In genomic region chr17:1965556-1966273, GRCh38 we compare ENCODE assay signal across 16 cellular contexts. TPM values are rescaled to one million over a fixed set of nuclear protein-coding genes. Genes with fewer than 3 reads are reported as not detected.
A peak's percentile ranks its signal among the peaks of the same experiment; 100 is the strongest.
DNase-seq lines count a peak whose midpoint lies in the region; ATAC-seq and TF ChIP-seq lines count a peak whose summit lies in the region.
"Had no signal": no experiment of that assay in that cellular context is flagged by ENCODE, and none has a peak within 500 bp of the region (broad histone marks: within the 10 kb centered on the region; RNA-seq: fewer than 3 reads in every experiment).

No MANE protein-coding gene starts in this region.

- POLR2A ChIA-PET in GM10248 (lab: Yijun Ruan, JAX) = no interaction called here

- DNase-seq in cardiac muscle cell (ENCODE audit: low read depth in 1 of 2, low spot score in 1 of 2) = no peak
- DNase-seq in heart right ventricle = no peak
- no peak for DNase-seq in NT2/D1 (ENCODE audit: low read depth, low spot score)
- no peak for DNase-seq in mesendoderm
- no peak for DNase-seq in stimulated activated CD4-positive, alpha-beta T cell treated with anti-CD3 and anti-CD28 coated beads, Interleukin-4, amount 100 ng/mL, for 24 hours
- DNase-seq in GM10248 (ENCODE audit: extremely low spot score) = no peak
- DNase-seq in NCI-H1417 treated with DMSO at 0.1 percent for 48 hours (lab: John Stamatoyannopoulos, UW) = no peak
- DNase-seq: activated CD4-positive, alpha-beta memory T cell treated with anti-CD3 and anti-CD28 coated beads, Interleukin-2, amount 10 ng/mL, durations not matched to agents 7 days and 5 days; central memory CD4-positive, alpha-beta T cell; left colon; NCI-H2029 treated with DMSO at 0.1 percent for 48 hours; psoas muscle; stimulated activated CD4-positive, alpha-beta T cell treated with anti-CD3 and anti-CD28 coated beads, Interleukin-12 subunit alpha, Interleukin-12 subunit beta, amount 100 ng/mL, for 4 hours; stimulated activated naive CD8-positive, alpha-beta T cell treated with anti-CD3 and anti-CD28 coated beads, Interleukin-15, Interleukin-2, amounts not matched to agents 100 U/mL and 50 U/mL, for 24 hours; SW 1271 had no signal

- CTCF ChIA-PET in GM10248 (lab: Yijun Ruan, JAX) = interaction anchor here (0.8 kb wide), 1 partner anchor 15 kb away, joined by 3 read pairs; no protein-coding TSS in a partner anchor

- no peak for TF ChIP-seq CTCF in cardiac muscle cell (IDR thresholded peaks at IDR 0.05; ENCODE audit: low read depth, low read length)
- TF ChIP-seq CTCF in heart right ventricle (IDR thresholded peaks at IDR 0.05) = no peak
- TF ChIP-seq CTCF in GM10248 (IDR thresholded peaks at IDR 0.05; ENCODE audit: control extremely low read depth, extremely low read depth, low read depth, missing control alignments) = no peak

- H3K4me1 ChIP-seq in cardiac muscle cell (ENCODE audit: low read depth) (peaks cover 65% of the 10 kb centered on the region), heart right ventricle (peaks cover 0 to 26% (median 0%) of the 10 kb centered on the region in 9 donors), NT2/D1 (ENCODE audit: insufficient read depth, insufficient read length) (peaks cover 30% of the 10 kb centered on the region), mesendoderm (ENCODE audit: control insufficient read depth, low read depth, low read length) (peaks cover 2% of the 10 kb centered on the region)

- ATAC-seq in heart right ventricle = no peak
- ATAC-seq in HG03108 (IDR thresholded peaks at IDR 0.05; ENCODE audit: unreplicated experiment) = no peak
- ATAC-seq: left colon; psoas muscle; stimulated activated naive CD8-positive, alpha-beta T cell treated with anti-CD3 and anti-CD28 coated beads, Interleukin-15, Interleukin-2, amounts not matched to agents 100 U/mL and 50 U/mL, for 24 hours had no signal

- WGBS in heart right ventricle, 2 donors = 76 to 80% methylated on average over 21 of the region's 21 CpGs
- no CpG with 5 or more reads among the region's 21 CpGs for WGBS in mesendoderm (ENCODE audit: extremely low coverage, insufficient coverage, low lambda C conversion rate)

- H3K36me3 ChIP-seq in cardiac muscle cell (no peaks in the 10 kb centered on the region), heart right ventricle (no peaks in the 10 kb centered on the region), NT2/D1 (ENCODE audit: insufficient read depth, insufficient read length, low read length) (no peaks in the 10 kb centered on the region), mesendoderm (ENCODE audit: control insufficient read depth, insufficient read depth, low read length) (no peaks in the 10 kb centered on the region)

- H3K23ac ChIP-seq in mesendoderm (ENCODE audit: low read length) = no peak overlapping the region

- H3K9me3 ChIP-seq in cardiac muscle cell (ENCODE audit: low read depth) (no peaks in the 10 kb centered on the region), heart right ventricle (no peaks in the 10 kb centered on the region), NT2/D1 (ENCODE audit: insufficient read depth, low read length) (peaks cover 6% of the 10 kb centered on the region; the same call in 1 of the 2 replicates)

- no peak overlapping the region for H2BK15ac ChIP-seq in mesendoderm (replicated peaks; ENCODE audit: low read depth)

- H3K56ac ChIP-seq in mesendoderm (ENCODE audit: low read length) = no peak overlapping the region

- H3K27ac ChIP-seq in cardiac muscle cell (peak overlapping the region; percentile 96), heart right ventricle (no peak overlapping the region), mesendoderm (ENCODE audit: low read depth, low read length) (peak overlapping the region; percentile 3)
- H3K27ac ChIP-seq: psoas muscle had no signal

- H2BK5ac ChIP-seq in mesendoderm (ENCODE audit: low read length) = no peak overlapping the region

- intact Hi-C loops in heart right ventricle (cut with DNase I) = no loop called here

- H4K8ac ChIP-seq in mesendoderm (ENCODE audit: low read depth, low read length) = no peak overlapping the region

- H3K79me1 ChIP-seq in mesendoderm (ENCODE audit: low read length) = no peaks in the 10 kb centered on the region

- no peak overlapping the region for H2BK120ac ChIP-seq in mesendoderm (ENCODE audit: low read depth, low read length)

- H3K9ac ChIP-seq in NT2/D1 (ENCODE audit: insufficient read length, low read depth) = peak overlapping the region; percentile 16
- H3K9ac ChIP-seq in mesendoderm (ENCODE audit: low read length) = no peak overlapping the region

- no peak overlapping the region for H3K18ac ChIP-seq in mesendoderm (ENCODE audit: low read length)

- no peak overlapping the region for H2AK5ac ChIP-seq in mesendoderm (ENCODE audit: low read length)

- no peak overlapping the region for H3K4ac ChIP-seq in mesendoderm (ENCODE audit: low read depth, low read length)

- no peak overlapping the region for H4K5ac ChIP-seq in mesendoderm (ENCODE audit: low read length)

- no peaks in the 10 kb centered on the region for H3K79me2 ChIP-seq in mesendoderm (ENCODE audit: control insufficient read depth, insufficient read depth, low read length)

- H3K27me3 ChIP-seq in cardiac muscle cell (no peaks in the 10 kb centered on the region), heart right ventricle (peaks cover 0 to 4% (median 0%) of the 10 kb centered on the region in 7 donors), NT2/D1 (ENCODE audit: insufficient read depth, insufficient read length) (no peaks in the 10 kb centered on the region), mesendoderm (ENCODE audit: insufficient read depth, low read length, poor library complexity) (no peaks in the 10 kb centered on the region)

- no peak overlapping the region for H3K4me2 ChIP-seq in mesendoderm (ENCODE audit: low read length)

- no peak overlapping the region for H3K4me3 ChIP-seq in cardiac muscle cell
- no peak overlapping the region for H3K4me3 ChIP-seq in heart right ventricle
- H3K4me3 ChIP-seq in NT2/D1 (ENCODE audit: insufficient read length, low read depth) = no peak overlapping the region
- H3K4me3 ChIP-seq in mesendoderm (ENCODE audit: low read length) = no peak overlapping the region
- H3K4me3 ChIP-seq: psoas muscle had no signal

RNA-seq across cellular contexts. Expression of gene RTN4RL1, which starts 59.4 kb away (rescaled TPM):
- 34.3 and 45.4 TPM in 2 replicates for total RNA-seq in cardiac muscle cell
- polyA plus RNA-seq in cardiac muscle cell = 32.2 and 46.2 TPM in 2 replicates
- 1 to 10 TPM in 9 of 10 donors, under 1 TPM in 1; 0.81 to 6.3 (median 2.5) TPM for total RNA-seq in heart right ventricle
- polyA plus RNA-seq in heart right ventricle = 1 to 10 TPM; 3.0 to 3.1 TPM
- 0.20 TPM for polyA plus RNA-seq in mesendoderm (2013, experiment 1 of 2)
- polyA plus RNA-seq in mesendoderm (2013, experiment 2 of 2) = 0.14 TPM

Comparison
In these comparisons a context has a peak if more than half of its experiments do, and no peak if none do; other contexts are left out.
1. H3K27ac ChIP-seq: peak in cardiac muscle cell (single experiment) and mesendoderm (single experiment); none in heart right ventricle (0 of 10).